ENCODE assay signal across 23 cellular contexts in the genomic region with DNA sequence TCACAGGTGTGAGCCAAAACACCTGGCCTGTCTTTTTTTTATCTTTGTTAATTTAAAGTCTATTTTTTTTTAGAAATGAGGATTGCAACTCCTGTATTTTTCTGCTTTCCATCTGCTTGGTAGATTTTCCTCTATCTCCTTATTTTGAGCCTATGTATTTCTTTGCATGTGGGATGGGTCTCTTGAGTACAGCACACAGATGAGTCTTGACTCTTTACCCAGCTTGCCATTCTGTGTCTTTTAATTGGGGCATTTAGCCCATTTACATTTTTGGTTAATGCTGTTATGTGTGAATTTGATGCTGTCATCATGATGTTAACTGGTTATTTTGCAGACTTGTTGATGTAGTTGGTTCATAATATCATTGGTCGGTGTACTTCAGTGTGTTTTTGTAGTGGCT.
"Had no signal": no experiment of that assay in that cellular context is flagged by ENCODE, and none has a peak within 500 bp of the region (broad histone marks: within the 10 kb centered on the region; RNA-seq: fewer than 3 reads in every experiment).

No MANE protein-coding gene starts in this region.

- H3K36me3 ChIP-seq: colonic mucosa, esophagus muscularis mucosa, esophagus squamous epithelium, gastrocnemius medialis, gastroesophageal sphincter, heart left ventricle, heart right ventricle had no signal

- H3K4me1 ChIP-seq: colonic mucosa, esophagus muscularis mucosa, esophagus squamous epithelium, foreskin keratinocyte, gastrocnemius medialis, gastroesophageal sphincter, heart left ventricle, heart right ventricle had no signal

- DNase-seq: colonic mucosa; cortex of kidney; dermis blood vessel endothelial cell; dorsolateral prefrontal cortex; effector CD4-positive, alpha-beta T cell; effector CD8-positive, alpha-beta T cell; effector memory CD4-positive, alpha-beta T cell; effector memory CD8-positive, alpha-beta T cell; endodermal cell; erythroblast; esophagus squamous epithelium; foreskin fibroblast; foreskin keratinocyte; foreskin melanocyte; gastrocnemius medialis; glutamatergic neuron; head of caudate nucleus; heart left ventricle; heart right ventricle had no signal

- H3K4me3 ChIP-seq: colonic mucosa, coronary artery, dorsolateral prefrontal cortex, esophagus muscularis mucosa, esophagus squamous epithelium, gastrocnemius medialis, gastroesophageal sphincter, heart left ventricle, heart right ventricle had no signal

- H3K27ac ChIP-seq: colonic mucosa, coronary artery, dorsolateral prefrontal cortex, epithelial cell of prostate, esophagus muscularis mucosa, esophagus squamous epithelium, foreskin keratinocyte, gastrocnemius medialis, gastroesophageal sphincter, heart left ventricle, heart right ventricle had no signal

- H3K9me3 ChIP-seq: colonic mucosa, esophagus squamous epithelium, gastrocnemius medialis had no signal

- H3K27me3 ChIP-seq: colonic mucosa, esophagus muscularis mucosa, esophagus squamous epithelium, foreskin keratinocyte, gastrocnemius medialis, heart left ventricle, heart right ventricle had no signal
